Comparison of ENCODE assay signal across 8 cellular contexts in genomic region chr10:63544418-63544817, GRCh38.
"Had no signal": no experiment of that assay in that cellular context is flagged by ENCODE, and none has a peak within 500 bp of the region (broad histone marks: within the 10 kb centered on the region; RNA-seq: fewer than 3 reads in every experiment).

No MANE protein-coding gene starts in this region.

- H3K4me1 ChIP-seq: neural progenitor cell had no signal

- H3K4me3 ChIP-seq: coronary artery, gastrocnemius medialis, neural progenitor cell, skin epidermis, tibial nerve had no signal

- DNase-seq: activated gamma-delta T cell treated with Interleukin-2 at 50 U/mL for 16 hours; activated T-cell treated with anti-CD3 and anti-CD28 coated beads, Interleukin-2, amount 50 U/mL, for 24 hours; effector CD8-positive, alpha-beta T cell; gastrocnemius medialis had no signal

- H3K27me3 ChIP-seq: gastrocnemius medialis, neural progenitor cell, tibial nerve had no signal

- ATAC-seq: gastrocnemius medialis had no signal

- H3K4me2 ChIP-seq: neural progenitor cell had no signal

- H3K9ac ChIP-seq: neural progenitor cell had no signal

- H3K9me3 ChIP-seq: gastrocnemius medialis, tibial nerve had no signal

- H3K36me3 ChIP-seq: gastrocnemius medialis, neural progenitor cell, tibial nerve had no signal

- H3K27ac ChIP-seq: coronary artery, gastrocnemius medialis, neural progenitor cell had no signal

- H2AFZ ChIP-seq: neural progenitor cell had no signal
